ENCODE assay signal across 1 cellular context in genomic region chr17:29140631-29141483, GRCh38.
TF ChIP-seq lines count a peak whose summit lies in the region.

No MANE protein-coding gene starts in this region.

TF ChIP-seq in HEK293, 187 proteins besides CTCF, POLR2A, EP300 and RAD21 (continued from another document):
- TF ChIP-seq, protein P1, sequence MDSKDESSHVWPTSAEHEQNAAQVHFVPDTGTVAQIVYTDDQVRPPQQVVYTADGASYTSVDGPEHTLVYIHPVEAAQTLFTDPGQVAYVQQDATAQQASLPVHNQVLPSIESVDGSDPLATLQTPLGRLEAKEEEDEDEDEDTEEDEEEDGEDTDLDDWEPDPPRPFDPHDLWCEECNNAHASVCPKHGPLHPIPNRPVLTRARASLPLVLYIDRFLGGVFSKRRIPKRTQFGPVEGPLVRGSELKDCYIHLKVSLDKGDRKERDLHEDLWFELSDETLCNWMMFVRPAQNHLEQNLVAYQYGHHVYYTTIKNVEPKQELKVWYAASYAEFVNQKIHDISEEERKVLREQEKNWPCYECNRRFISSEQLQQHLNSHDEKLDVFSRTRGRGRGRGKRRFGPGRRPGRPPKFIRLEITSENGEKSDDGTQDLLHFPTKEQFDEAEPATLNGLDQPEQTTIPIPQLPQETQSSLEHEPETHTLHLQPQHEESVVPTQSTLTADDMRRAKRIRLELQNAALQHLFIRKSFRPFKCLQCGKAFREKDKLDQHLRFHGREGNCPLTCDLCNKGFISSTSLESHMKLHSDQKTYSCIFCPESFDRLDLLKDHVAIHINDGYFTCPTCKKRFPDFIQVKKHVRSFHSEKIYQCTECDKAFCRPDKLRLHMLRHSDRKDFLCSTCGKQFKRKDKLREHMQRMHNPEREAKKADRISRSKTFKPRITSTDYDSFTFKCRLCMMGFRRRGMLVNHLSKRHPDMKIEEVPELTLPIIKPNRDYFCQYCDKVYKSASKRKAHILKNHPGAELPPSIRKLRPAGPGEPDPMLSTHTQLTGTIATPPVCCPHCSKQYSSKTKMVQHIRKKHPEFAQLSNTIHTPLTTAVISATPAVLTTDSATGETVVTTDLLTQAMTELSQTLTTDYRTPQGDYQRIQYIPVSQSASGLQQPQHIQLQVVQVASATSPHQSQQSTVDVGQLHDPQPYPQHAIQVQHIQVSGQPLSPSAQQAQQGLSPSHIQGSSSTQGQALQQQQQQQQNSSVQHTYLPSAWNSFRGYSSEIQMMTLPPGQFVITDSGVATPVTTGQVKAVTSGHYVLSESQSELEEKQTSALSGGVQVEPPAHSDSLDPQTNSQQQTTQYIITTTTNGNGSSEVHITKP (tag by site-specific recombination; IDR thresholded peaks at IDR 0.05): 0 out of 2 replicates have a peak, but pooled peaks have one; percentile 16
- TF ChIP-seq ZBTB20 (tag by site-specific recombination; IDR thresholded peaks at IDR 0.05): peak; percentile 34
- TF ChIP-seq ZBTB6 (tag by site-specific recombination; IDR thresholded peaks at IDR 0.05): no peak
- TF ChIP-seq HOXA7 (CRISPR knock-in tag; IDR thresholded peaks at IDR 0.05; ENCODE audit: borderline replicate concordance): no peak
- TF ChIP-seq ZNF169 (tag by site-specific recombination; IDR thresholded peaks at IDR 0.05): no peak; the same call in 1 of the 2 replicates
- TF ChIP-seq FEZF1 (tag by site-specific recombination; IDR thresholded peaks at IDR 0.05): peak; percentile 48; the same call in 1 of the 2 replicates
- no peak for TF ChIP-seq BCL11A (tag by site-specific recombination; IDR thresholded peaks at IDR 0.05; ENCODE audit: low read depth)
- no peak for TF ChIP-seq HOXD13 (CRISPR knock-in tag; IDR thresholded peaks at IDR 0.05; ENCODE audit: borderline replicate concordance)
- no peak for TF ChIP-seq ZNF366 (tag by site-specific recombination; conservative IDR thresholded peaks at IDR 0.05)
- TF ChIP-seq PRDM1 (tag by site-specific recombination; IDR thresholded peaks at IDR 0.05): no peak
- no peak for TF ChIP-seq GFI1B (tag by site-specific recombination; IDR thresholded peaks at IDR 0.05)
- TF ChIP-seq ZNF398 (tag by site-specific recombination; IDR thresholded peaks at IDR 0.05): peak; percentile 6; the same call in 1 of the 2 replicates
- TF ChIP-seq ZNF335 (tag by site-specific recombination; conservative IDR thresholded peaks at IDR 0.05): peak; percentile 58
- TF ChIP-seq ZIC2 (tag by site-specific recombination; IDR thresholded peaks at IDR 0.05): peak; percentile 84
- TF ChIP-seq, protein P2, sequence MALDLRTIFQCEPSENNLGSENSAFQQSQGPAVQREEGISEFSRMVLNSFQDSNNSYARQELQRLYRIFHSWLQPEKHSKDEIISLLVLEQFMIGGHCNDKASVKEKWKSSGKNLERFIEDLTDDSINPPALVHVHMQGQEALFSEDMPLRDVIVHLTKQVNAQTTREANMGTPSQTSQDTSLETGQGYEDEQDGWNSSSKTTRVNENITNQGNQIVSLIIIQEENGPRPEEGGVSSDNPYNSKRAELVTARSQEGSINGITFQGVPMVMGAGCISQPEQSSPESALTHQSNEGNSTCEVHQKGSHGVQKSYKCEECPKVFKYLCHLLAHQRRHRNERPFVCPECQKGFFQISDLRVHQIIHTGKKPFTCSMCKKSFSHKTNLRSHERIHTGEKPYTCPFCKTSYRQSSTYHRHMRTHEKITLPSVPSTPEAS (tag by site-specific recombination; IDR thresholded peaks at IDR 0.05): 0 out of 2 replicates have a peak, but pooled peaks have one; percentile 23
- TF ChIP-seq ZNF791 (tag by site-specific recombination; IDR thresholded peaks at IDR 0.05): no peak
- no peak; the same call in 1 of the 2 replicates for TF ChIP-seq SP7 (tag by site-specific recombination; IDR thresholded peaks at IDR 0.05)
- no peak for TF ChIP-seq KLF16 (tag by site-specific recombination; IDR thresholded peaks at IDR 0.05)
- no peak for TF ChIP-seq ZNF664 (tag by site-specific recombination; IDR thresholded peaks at IDR 0.05)
- no peak for TF ChIP-seq YY2 (tag by site-specific recombination; IDR thresholded peaks at IDR 0.05)
- TF ChIP-seq ZNF416 (tag by site-specific recombination; IDR thresholded peaks at IDR 0.05): no peak
- no peak for TF ChIP-seq ZSCAN16 (tag by site-specific recombination; IDR thresholded peaks at IDR 0.05)
- TF ChIP-seq ZNF585B (tag by site-specific recombination; IDR thresholded peaks at IDR 0.05): no peak
- peak; percentile 79 for TF ChIP-seq ZNF600 (tag by site-specific recombination; IDR thresholded peaks at IDR 0.05)
- no peak for TF ChIP-seq ZNF658 (tag by site-specific recombination; IDR thresholded peaks at IDR 0.05)
- TF ChIP-seq ZNF785 (tag by site-specific recombination; IDR thresholded peaks at IDR 0.05): no peak
